Comparison of ENCODE assay signal across 9 cellular contexts in the genomic region with DNA sequence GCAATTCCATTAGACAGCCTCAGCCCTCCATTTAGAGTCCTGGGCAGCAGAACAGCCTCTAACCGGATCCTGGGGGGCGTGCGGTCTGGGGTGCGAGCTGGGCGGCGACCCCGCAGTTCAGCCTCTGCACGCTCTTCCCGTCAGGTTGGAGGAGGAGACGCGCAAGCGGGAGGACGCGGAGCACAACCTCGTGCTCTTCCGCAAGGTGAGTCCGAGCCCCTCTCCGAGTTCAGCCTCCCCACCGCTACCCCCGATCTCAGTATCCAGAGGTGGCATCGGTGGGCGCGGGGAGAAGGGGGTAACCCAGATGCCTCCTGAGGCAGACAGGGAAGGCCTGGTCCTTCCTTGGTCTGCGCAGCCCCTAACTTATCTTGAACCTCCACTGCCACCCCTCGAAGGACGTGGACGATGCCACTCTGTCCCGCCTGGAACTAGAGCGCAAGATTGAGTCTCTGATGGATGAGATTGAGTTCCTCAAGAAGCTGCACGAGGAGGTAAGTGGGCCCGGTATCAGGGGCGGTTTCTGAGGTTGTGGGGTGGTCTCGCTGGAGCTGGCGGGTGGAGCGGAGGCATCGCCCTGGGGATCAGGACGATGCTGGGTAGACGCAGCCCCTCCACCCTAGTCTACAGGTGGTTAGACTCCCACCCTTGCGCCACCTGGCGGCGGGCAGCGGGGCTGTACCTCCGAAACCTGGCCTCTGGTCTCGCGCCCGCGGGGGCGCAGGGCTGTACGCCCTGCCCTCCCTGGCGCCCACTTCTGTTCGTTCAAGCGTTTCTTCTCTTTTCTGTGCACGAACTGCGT. TPM values are rescaled to one million over a fixed set of nuclear protein-coding genes. Genes with fewer than 3 reads are reported as not detected.
DNase-seq lines count a peak whose midpoint lies in the region; ATAC-seq, FAIRE-seq and TF ChIP-seq lines count a peak whose summit lies in the region.
"Had no signal": no experiment of that assay in that cellular context is flagged by ENCODE, and none has a peak within 500 bp of the region (broad histone marks: within the 10 kb centered on the region; RNA-seq: fewer than 3 reads in every experiment).

No MANE protein-coding gene starts in this region.

- no peaks in the 10 kb centered on the region for H3K79me2 ChIP-seq in H1 (ENCODE audit: control insufficient read depth in 1 of 2, insufficient read depth in 2 of 2, low read length in 2 of 2)
- H3K79me2 ChIP-seq in neural progenitor cell (ENCODE audit: low read depth): no peaks in the 10 kb centered on the region

- H2AFZ ChIP-seq in H1 (ENCODE audit: low read length) (0 out of 2 replicates have a peak overlapping the region, but pooled peaks have one; percentile 88), neural progenitor cell (replicated peaks) (peak overlapping the region; percentile 34), mesenchymal stem cell (ENCODE audit: low read depth, low read length) (no peak overlapping the region)

- H3K18ac ChIP-seq in H1 (ENCODE audit: extremely low read depth, low read length) (no peak overlapping the region), mesenchymal stem cell (ENCODE audit: low read depth in 1 of 2, low read length in 2 of 2) (no peak overlapping the region)

- TF ChIP-seq POLR2A in H1 (IDR thresholded peaks at IDR 0.05; ENCODE audit: control extremely low read depth in 1 of 2, low read depth in 2 of 2, low read length in 2 of 2): no peak
- TF ChIP-seq POLR2A in upper lobe of left lung (IDR thresholded peaks at IDR 0.05): no peak

- H3K4me1 ChIP-seq in H1 (replicated peaks in 1 of 4; ENCODE audit: control insufficient read depth in 3 of 4, insufficient read depth in 4 of 4, low read length in 3 of 4) (peaks cover 0 to 36% (median 17%) of the 10 kb centered on the region in 4 experiments; a peak in 6 of 7 replicates), neural progenitor cell (peaks cover 27% of the 10 kb centered on the region), upper lobe of left lung (peaks cover 21 to 46% (median 29%) of the 10 kb centered on the region in 4 donors), mesenchymal stem cell (ENCODE audit: control insufficient read depth, insufficient read depth, low read depth, low read length) (peaks cover 20% of the 10 kb centered on the region)

- H2AK5ac ChIP-seq in H1 (ENCODE audit: low read depth, low read length): no peak overlapping the region
- H2AK5ac ChIP-seq in mesenchymal stem cell (ENCODE audit: low read length, severe bottlenecking): no peak overlapping the region

- H3K27ac ChIP-seq in H1 (ENCODE audit: low read depth, low read length): no peak overlapping the region
- no peak overlapping the region for H3K27ac ChIP-seq in neural progenitor cell
- H3K27ac ChIP-seq in upper lobe of left lung: no peak overlapping the region
- no peak overlapping the region for H3K27ac ChIP-seq in mesenchymal stem cell (ENCODE audit: low read length, poor library complexity, severe bottlenecking)

- H3K9ac ChIP-seq in H1 (replicated peaks in 1 of 4; ENCODE audit: extremely low read depth in 1 of 4, low read depth in 3 of 4, low read length in 3 of 4) (no peak overlapping the region), neural progenitor cell (no peak overlapping the region), mesenchymal stem cell (ENCODE audit: low read length) (no peak overlapping the region)

- no peaks in the 10 kb centered on the region for H3K36me3 Mint-ChIP-seq in neural progenitor cell

- TF ChIP-seq CTCF in H1 (IDR thresholded peaks at IDR 0.05; ENCODE audit: control extremely low read depth in 1 of 3, insufficient read depth in 1 of 3, low read depth in 1 of 3, low read length in 3 of 3) (peak in 2 of 3 experiments; percentile 89; a peak in 3 of 4 replicates), neural progenitor cell (IDR thresholded peaks at IDR 0.05) (peak; percentile 73), upper lobe of left lung (IDR thresholded peaks at IDR 0.05) (peak; percentile 58 to 80 (median 68))

- peak overlapping the region; percentile 4 to 59 (median 34); a peak in 7 of 8 replicates for H3K4me3 ChIP-seq in H1 (ENCODE audit: extremely low read depth in 1 of 4, insufficient read depth in 2 of 4, low read depth in 3 of 4, low read length in 4 of 4)
- H3K4me3 ChIP-seq in neural progenitor cell: peak overlapping the region; percentile 30
- H3K4me3 ChIP-seq in upper lobe of left lung: peak overlapping the region in 3 of 4 donors; percentile 6 to 27 (median 12)
- H3K4me3 ChIP-seq in mesenchymal stem cell (ENCODE audit: insufficient read depth in 1 of 2, low read depth in 1 of 2, low read length in 2 of 2): peak overlapping the region in 1 of 2 experiments; percentile 37

- no peak overlapping the region for H3K56ac ChIP-seq in H1 (replicated peaks; ENCODE audit: insufficient read length, low read depth, low read length)

- peaks cover 2% of the 10 kb centered on the region for H3K9me3 Mint-ChIP-seq in neural progenitor cell

- FAIRE-seq in H1 (lab: Jason Lieb, UNC): no peak

- H3K4me3 Mint-ChIP-seq in neural progenitor cell: peak overlapping the region; percentile 69

- POLR2A ChIA-PET in H1 (lab: Charles Lee; ENCODE audit: partially characterized antibody): interaction anchor here (1.1 to 5.0 kb wide), 9 partner anchors 14 to 165 kb away, joined by 3 to 48 read pairs (median 5); a partner anchor contains a TSS

- peak; percentile 51 for DNase-seq in ELR (ENCODE audit: low read depth)
- DNase-seq in NCI-H146 treated with DMSO at 0.1 percent for 48 hours (lab: John Stamatoyannopoulos, UW; ENCODE audit: unreplicated experiment): peak; percentile 48
- peak; percentile 86 for DNase-seq in activated CD8-positive, alpha-beta memory T cell treated with anti-CD3 and anti-CD28 coated beads for 24 hours
- DNase-seq in H1 (ENCODE audit: low read depth in 1 of 2, low spot score in 2 of 2): peak in 1 of 2 experiments; percentile 91
- peak; percentile 78 for DNase-seq in neural progenitor cell (ENCODE audit: low spot score)
- peak; percentile 58 to 91 for DNase-seq in upper lobe of left lung
- no peak for DNase-seq in mesenchymal stem cell
- DNase-seq in AML-193 (lab: John Stamatoyannopoulos, UW): no peak

- H2BK20ac ChIP-seq in H1 (ENCODE audit: low read length): no peak overlapping the region

- TF ChIP-seq EP300 in H1 (IDR thresholded peaks at IDR 0.05; ENCODE audit: borderline replicate concordance in 1 of 2, low read depth in 2 of 2, low read length in 2 of 2): no peak
- no peak for TF ChIP-seq EP300 in upper lobe of left lung (IDR thresholded peaks at IDR 0.05)

- H3K27me3 Mint-ChIP-seq in neural progenitor cell (ENCODE audit: insufficient read depth, low read depth): peaks cover 55% of the 10 kb centered on the region

- no peak overlapping the region for H3K27ac Mint-ChIP-seq in neural progenitor cell

- WGBS in H1 (ENCODE audit: extremely low coverage in 1 of 2, insufficient coverage in 1 of 2, insufficient read length in 1 of 2, insufficient replicate concordance in 2 of 2, low coverage in 1 of 2, low lambda C conversion rate in 2 of 2, missing lambda C conversion rate in 1 of 2), 2 experiments: 32% methylated on average over 46 of the region's 54 CpGs; no CpG with 5 or more reads in 1 of the 2 experiments
- 20 to 23% methylated on average over 13 to 53 of the region's 54 CpGs for WGBS in upper lobe of left lung, 2 donors
- WGBS in mesenchymal stem cell: 32% methylated on average over 48 of the region's 54 CpGs

- H4K20me1 ChIP-seq in H1 (replicated peaks in 1 of 2; ENCODE audit: control insufficient read depth in 1 of 2, insufficient read depth in 2 of 2, low read length in 2 of 2) (peaks cover 2 to 20% of the 10 kb centered on the region in 2 experiments), neural progenitor cell (ENCODE audit: low read depth) (peaks cover 38% of the 10 kb centered on the region)

- H3K4me2 ChIP-seq in H1 (ENCODE audit: insufficient read depth in 1 of 2, low read depth in 2 of 2, low read length in 2 of 2): peak overlapping the region; percentile 60 to 99
- H3K4me2 ChIP-seq in neural progenitor cell: peak overlapping the region; percentile 70
- H3K4me2 ChIP-seq in mesenchymal stem cell (ENCODE audit: low read length, poor library complexity, severe bottlenecking): no peak overlapping the region

- H3K23ac ChIP-seq in H1 (ENCODE audit: insufficient read length) (no peak overlapping the region), mesenchymal stem cell (ENCODE audit: low read length in 2 of 2) (peak overlapping the region in 1 of 2 experiments; percentile 16)

- H3K4me1 Mint-ChIP-seq in neural progenitor cell: peaks cover 17% of the 10 kb centered on the region

- H2BK15ac ChIP-seq in H1 (ENCODE audit: low read length) (no peak overlapping the region), mesenchymal stem cell (ENCODE audit: low read depth, poor library complexity, severe bottlenecking) (no peak overlapping the region)

- no peak overlapping the region for H2BK5ac ChIP-seq in H1 (ENCODE audit: low read depth, low read length)
- no peak overlapping the region for H2BK5ac ChIP-seq in mesenchymal stem cell (ENCODE audit: low read depth, low read length, poor library complexity, severe bottlenecking)

- H3K79me1 ChIP-seq in H1 (ENCODE audit: low read depth, low read length): no peaks in the 10 kb centered on the region
- no peaks in the 10 kb centered on the region for H3K79me1 ChIP-seq in mesenchymal stem cell (replicated peaks; ENCODE audit: low read length, poor library complexity, severe bottlenecking)

- H2BK120ac ChIP-seq in H1 (replicated peaks; ENCODE audit: low read depth, low read length) (no peak overlapping the region), mesenchymal stem cell (ENCODE audit: low read depth, low read length) (no peak overlapping the region)

- no peak overlapping the region for H4K5ac ChIP-seq in H1 (ENCODE audit: insufficient read length, low read depth, low read length)

- H3K4ac ChIP-seq in H1 (replicated peaks; ENCODE audit: insufficient read length, low read depth, low read length) (no peak overlapping the region), mesenchymal stem cell (ENCODE audit: low read depth in 1 of 2, low read length in 2 of 2) (no peak overlapping the region)

- ATAC-seq in upper lobe of left lung (ENCODE audit: low FRiP score in 2 of 2): peak in 1 of 2 donors; percentile 56

- H3K23me2 ChIP-seq in H1 (ENCODE audit: low read depth, low read length): peaks cover 11% of the 10 kb centered on the region; the same call in 1 of the 2 replicates

- H4K91ac ChIP-seq in H1 (replicated peaks; ENCODE audit: insufficient read length, low read length): no peak overlapping the region
- H4K91ac ChIP-seq in mesenchymal stem cell (ENCODE audit: low read length): no peak overlapping the region

- H3K14ac ChIP-seq in H1 (ENCODE audit: insufficient read length) (no peak overlapping the region), mesenchymal stem cell (ENCODE audit: low read length in 2 of 2) (peak overlapping the region in 1 of 2 experiments; percentile 19)

- H3K9me3 ChIP-seq in H1 (ENCODE audit: insufficient read depth in 2 of 2, low read depth in 1 of 2, low read length in 1 of 2) (no peaks in the 10 kb centered on the region), neural progenitor cell (ENCODE audit: low read depth) (no peaks in the 10 kb centered on the region), upper lobe of left lung (no peaks in the 10 kb centered on the region), mesenchymal stem cell (ENCODE audit: control insufficient read depth, low read length) (no peaks in the 10 kb centered on the region)

- H3K27me3 ChIP-seq in H1 (replicated peaks in 1 of 4; ENCODE audit: control insufficient read depth in 3 of 4, extremely low read depth in 1 of 4, insufficient read depth in 3 of 4, low read length in 3 of 4) (peaks cover 50 to 72% (median 68%) of the 10 kb centered on the region in 4 experiments), neural progenitor cell (peaks cover 95% of the 10 kb centered on the region), upper lobe of left lung (peaks cover 0 to 42% (median 34%) of the 10 kb centered on the region in 4 donors), mesenchymal stem cell (ENCODE audit: control insufficient read depth in 1 of 2, insufficient read depth in 1 of 2, low read length in 2 of 2) (peaks cover 62 to 67% of the 10 kb centered on the region in 2 experiments)

- CTCF ChIA-PET in H1 (lab: Charles Lee; ENCODE audit: partially characterized antibody): interaction anchor here (0.6 to 14.4 kb wide), 31 partner anchors 9 to 729 kb away, joined by 3 to 276 read pairs (median 4); a partner anchor contains a TSS

- no peaks in the 10 kb centered on the region for H3K36me3 ChIP-seq in H1 (ENCODE audit: control insufficient read depth in 2 of 4, insufficient read depth in 4 of 4, low read length in 3 of 4)
- H3K36me3 ChIP-seq in neural progenitor cell: no peaks in the 10 kb centered on the region
- no peaks in the 10 kb centered on the region for H3K36me3 ChIP-seq in upper lobe of left lung
- no peaks in the 10 kb centered on the region for H3K36me3 ChIP-seq in mesenchymal stem cell (ENCODE audit: control insufficient read depth in 1 of 2, insufficient read depth in 2 of 2, low read depth in 1 of 2, low read length in 2 of 2)

- H3F3A ChIP-seq in neural progenitor cell (ENCODE audit: low read depth): peaks cover 41% of the 10 kb centered on the region

- no peak overlapping the region for H2BK12ac ChIP-seq in H1 (ENCODE audit: low read depth, low read length)
- H2BK12ac ChIP-seq in mesenchymal stem cell (ENCODE audit: low read length in 2 of 2): no peak overlapping the region

- H4K8ac ChIP-seq in H1 (ENCODE audit: extremely low read depth, insufficient read depth, low read length) (peak overlapping the region; percentile 86; the same call in 1 of the 2 replicates), mesenchymal stem cell (ENCODE audit: low read length) (no peak overlapping the region)

- TF ChIP-seq RAD21 in H1 (IDR thresholded peaks at IDR 0.05 in 1 of 2, conservative IDR thresholded peaks at IDR 0.05 in 1 of 2; ENCODE audit: low read depth in 2 of 2, low read length in 2 of 2): peak; percentile 31 to 42; a peak in 2 of 4 replicates

RNA-seq across cellular contexts. Expression of a gene that starts 1.3 kb away (rescaled TPM):
- total RNA-seq in H1 (2021; fragmentation: NEBNext Ultra II Directional; extraction: Animal tissue kit (Norgen Biotek cat#: 25700)): 0.96 and 1.4 TPM in 2 replicates
- 0.79 and 1.1 TPM in 2 replicates for polyA plus RNA-seq in H1 (2011; rRNA removed)
- polyA plus RNA-seq in H1 (2011; cell fraction: cytosol; rRNA removed): 0.81 TPM
- 1.9 TPM for polyA plus RNA-seq in H1 (2011; cell fraction: nucleus; rRNA removed)
- polyA plus RNA-seq in H1 (2012, experiment 1 of 2): 0.51 to 1.3 TPM (median 0.68 TPM) in 4 replicates
- 1.1 TPM for polyA plus RNA-seq in H1 (2012, experiment 2 of 2)
- polyA plus RNA-seq in H1 (2013, experiment 1 of 2): 0.36 TPM
- 0.37 TPM for polyA plus RNA-seq in H1 (2013, experiment 2 of 2)
- 0.17 and 1.8 TPM in 2 replicates for polyA minus RNA-seq in H1 (2011; rRNA and poly(A)+ RNA removed)
- not detected for polyA minus RNA-seq in H1 (2011; cell fraction: cytosol; rRNA and poly(A)+ RNA removed)
- polyA minus RNA-seq in H1 (2011; cell fraction: nucleus; rRNA and poly(A)+ RNA removed): not detected
- total RNA-seq in neural progenitor cell (ENCODE audit: low replicate concordance) (0.74 TPM in 1 of 2 replicates, not detected in the other), upper lobe of left lung (1 to 10 TPM in 1 of 6 donors, under 1 TPM in 1, not detected in 4; 0.27 to 1.2 TPM)
- not detected for polyA plus RNA-seq in mesenchymal stem cell (2013, experiment 1 of 2)
- polyA plus RNA-seq in mesenchymal stem cell (2013, experiment 2 of 2): not detected
- total RNA-seq: T-helper 1 cell treated with Interleukin-12 subunit alpha and Interleukin-12 subunit beta and Interleukin-4 antibody, amounts not matched to agents 30 ng/mL and 1 ng/mL, for 36 hours had no signal

RNA-seq across cellular contexts. Expression of a gene that starts 26.8 kb away (rescaled TPM):
- 52.0 and 54.0 TPM in 2 replicates for total RNA-seq in H1 (2021; fragmentation: NEBNext Ultra II Directional; extraction: Animal tissue kit (Norgen Biotek cat#: 25700))
- 36.7 and 54.7 TPM in 2 replicates for polyA plus RNA-seq in H1 (2011; rRNA removed)
- polyA plus RNA-seq in H1 (2011; cell fraction: cytosol; rRNA removed): 46.2 TPM
- polyA plus RNA-seq in H1 (2011; cell fraction: nucleus; rRNA removed): 206 TPM
- polyA plus RNA-seq in H1 (2012, experiment 1 of 2): 52.5 to 76.4 TPM (median 67.7 TPM) in 4 replicates
- 60.0 TPM for polyA plus RNA-seq in H1 (2012, experiment 2 of 2)
- polyA plus RNA-seq in H1 (2013, experiment 1 of 2): 69.0 TPM
- polyA plus RNA-seq in H1 (2013, experiment 2 of 2): 61.6 TPM
- 32.9 and 39.5 TPM in 2 replicates for polyA minus RNA-seq in H1 (2011; rRNA and poly(A)+ RNA removed)
- polyA minus RNA-seq in H1 (2011; cell fraction: cytosol; rRNA and poly(A)+ RNA removed): 31.2 TPM
- 58.6 TPM for polyA minus RNA-seq in H1 (2011; cell fraction: nucleus; rRNA and poly(A)+ RNA removed)
- 40.0 and 66.4 TPM in 2 replicates for total RNA-seq in neural progenitor cell (ENCODE audit: low replicate concordance)
- 1 to 10 TPM in 3 of 6 donors, under 1 TPM in 1, not detected in 2; 0.86 to 3.3 (median 3.0) TPM for total RNA-seq in upper lobe of left lung
- polyA plus RNA-seq in mesenchymal stem cell (2013, experiment 1 of 2): 7.5 TPM
- polyA plus RNA-seq in mesenchymal stem cell (2013, experiment 2 of 2): 6.9 TPM

RNA-seq across cellular contexts. Expression of a gene that starts 31.4 kb away (rescaled TPM):
- total RNA-seq in H1 (2021; fragmentation: NEBNext Ultra II Directional; extraction: Animal tissue kit (Norgen Biotek cat#: 25700)): 504 and 533 TPM in 2 replicates
- 2,291 and 3,101 TPM in 2 replicates for polyA plus RNA-seq in H1 (2011; rRNA removed)
- 1,714 TPM for polyA plus RNA-seq in H1 (2011; cell fraction: cytosol; rRNA removed)
- 1,150 TPM for polyA plus RNA-seq in H1 (2011; cell fraction: nucleus; rRNA removed)
- polyA plus RNA-seq in H1 (2012, experiment 1 of 2): 608 to 791 TPM (median 729 TPM) in 4 replicates
- polyA plus RNA-seq in H1 (2012, experiment 2 of 2): 956 TPM
- 790 TPM for polyA plus RNA-seq in H1 (2013, experiment 1 of 2)
- polyA plus RNA-seq in H1 (2013, experiment 2 of 2): 784 TPM
- 1,805 and 2,020 TPM in 2 replicates for polyA minus RNA-seq in H1 (2011; rRNA and poly(A)+ RNA removed)
- 369 TPM for polyA minus RNA-seq in H1 (2011; cell fraction: cytosol; rRNA and poly(A)+ RNA removed)
- polyA minus RNA-seq in H1 (2011; cell fraction: nucleus; rRNA and poly(A)+ RNA removed): 350 TPM
- total RNA-seq in neural progenitor cell (ENCODE audit: low replicate concordance) (402 and 655 TPM in 2 replicates), upper lobe of left lung (100 to 1,000 TPM in 4 of 6 donors, 10 to 100 TPM in 2; 50.3 to 375 (median 108) TPM)
- 532 TPM for polyA plus RNA-seq in mesenchymal stem cell (2013, experiment 1 of 2)
- 549 TPM for polyA plus RNA-seq in mesenchymal stem cell (2013, experiment 2 of 2)

RNA-seq across cellular contexts. Expression of a gene that starts 40.8 kb away (rescaled TPM):
- total RNA-seq in H1 (2021; fragmentation: NEBNext Ultra II Directional; extraction: Animal tissue kit (Norgen Biotek cat#: 25700)): 0.28 and 0.59 TPM in 2 replicates
- 0.63 and 0.77 TPM in 2 replicates for polyA plus RNA-seq in H1 (2011; rRNA removed)
- 1.00 TPM for polyA plus RNA-seq in H1 (2011; cell fraction: cytosol; rRNA removed)
- 1.4 TPM for polyA plus RNA-seq in H1 (2011; cell fraction: nucleus; rRNA removed)
- polyA plus RNA-seq in H1 (2012, experiment 1 of 2): 0.54 to 0.74 TPM (median 0.65 TPM) in 4 replicates
- polyA plus RNA-seq in H1 (2012, experiment 2 of 2): 0.34 TPM
- 0.30 TPM for polyA plus RNA-seq in H1 (2013, experiment 1 of 2)
- polyA plus RNA-seq in H1 (2013, experiment 2 of 2): 0.22 TPM
- polyA minus RNA-seq in H1 (2011; rRNA and poly(A)+ RNA removed): not detected in 2 replicates
- not detected for polyA minus RNA-seq in H1 (2011; cell fraction: cytosol; rRNA and poly(A)+ RNA removed)
- polyA minus RNA-seq in H1 (2011; cell fraction: nucleus; rRNA and poly(A)+ RNA removed): 0.70 TPM
- total RNA-seq in neural progenitor cell (ENCODE audit: low replicate concordance) (0.84 and 2.8 TPM in 2 replicates), upper lobe of left lung (not detected)
- polyA plus RNA-seq in mesenchymal stem cell (2013, experiment 1 of 2): not detected
- polyA plus RNA-seq in mesenchymal stem cell (2013, experiment 2 of 2): not detected
- total RNA-seq: T-helper 1 cell treated with Interleukin-12 subunit alpha and Interleukin-12 subunit beta and Interleukin-4 antibody, amounts not matched to agents 30 ng/mL and 1 ng/mL, for 36 hours had no signal

RNA-seq across cellular contexts. Expression of a gene that starts 50.5 kb away (rescaled TPM):
- 0.13 and 0.39 TPM in 2 replicates for total RNA-seq in H1 (2021; fragmentation: NEBNext Ultra II Directional; extraction: Animal tissue kit (Norgen Biotek cat#: 25700))
- polyA plus RNA-seq in H1 (2011; rRNA removed): 0.19 and 0.20 TPM in 2 replicates
- 0.19 TPM for polyA plus RNA-seq in H1 (2011; cell fraction: cytosol; rRNA removed)
- polyA plus RNA-seq in H1 (2011; cell fraction: nucleus; rRNA removed): 0.39 TPM
- polyA plus RNA-seq in H1 (2012, experiment 1 of 2): 0.05 to 0.51 TPM (median 0.25 TPM) in 4 replicates
- polyA plus RNA-seq in H1 (2012, experiment 2 of 2): not detected
- polyA plus RNA-seq in H1 (2013, experiment 1 of 2): 0.24 TPM
- polyA plus RNA-seq in H1 (2013, experiment 2 of 2): 0.48 TPM
- 0.22 and 0.50 TPM in 2 replicates for polyA minus RNA-seq in H1 (2011; rRNA and poly(A)+ RNA removed)
- polyA minus RNA-seq in H1 (2011; cell fraction: cytosol; rRNA and poly(A)+ RNA removed): not detected
- 0.40 TPM for polyA minus RNA-seq in H1 (2011; cell fraction: nucleus; rRNA and poly(A)+ RNA removed)
- total RNA-seq in neural progenitor cell (ENCODE audit: low replicate concordance): 0.34 and 0.39 TPM in 2 replicates
- under 1 TPM in 4 of 6 donors, not detected in 2; 0.15 to 0.59 (median 0.38) TPM for total RNA-seq in upper lobe of left lung
- 1.6 TPM for polyA plus RNA-seq in mesenchymal stem cell (2013, experiment 1 of 2)
- 1.8 TPM for polyA plus RNA-seq in mesenchymal stem cell (2013, experiment 2 of 2)
- total RNA-seq: T-helper 1 cell treated with Interleukin-12 subunit alpha and Interleukin-12 subunit beta and Interleukin-4 antibody, amounts not matched to agents 30 ng/mL and 1 ng/mL, for 36 hours had no signal

Comparison
In these comparisons a context has a peak if more than half of its experiments do, and no peak if none do; other contexts are left out.
1. DNase-seq: peak in ELR (single experiment), NCI-H146 treated with DMSO at 0.1 percent for 48 hours (single experiment), activated CD8-positive, alpha-beta memory T cell treated with anti-CD3 and anti-CD28 coated beads for 24 hours (single experiment), neural progenitor cell (single experiment) and upper lobe of left lung (2 of 2); none in mesenchymal stem cell (single experiment) and AML-193 (0 of 2).
2. Peak in every context shown above with its lines, with median percentiles within 50 percentile points of each other: CTCF ChIP-seq.